13 cellular contexts compared by ENCODE assay signal in the genomic region with DNA sequence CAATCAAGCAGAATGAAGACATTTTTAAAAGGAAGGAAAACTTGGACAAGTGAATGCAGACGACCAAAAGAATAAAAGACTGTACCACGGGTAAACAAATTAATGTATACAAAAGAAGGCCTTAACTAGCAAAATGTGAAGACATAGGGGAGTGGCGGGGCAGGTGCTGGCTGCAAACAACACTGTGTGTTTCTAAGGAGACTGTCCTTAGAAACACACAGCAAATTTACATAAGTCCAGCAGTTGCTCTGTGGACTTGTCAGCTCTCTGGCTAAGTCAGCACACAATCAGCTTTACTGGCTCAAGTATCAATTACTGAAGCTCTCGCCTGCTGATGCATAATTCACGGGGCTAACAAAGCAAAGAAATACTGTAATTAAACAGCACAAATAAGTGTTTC. TPM values are rescaled to one million over a fixed set of nuclear protein-coding genes. Genes with fewer than 3 reads are reported as not detected.
DNase-seq lines count a peak whose midpoint lies in the region; ATAC-seq and TF ChIP-seq lines count a peak whose summit lies in the region.
"Had no signal": no experiment of that assay in that cellular context is flagged by ENCODE, and none has a peak within 500 bp of the region (broad histone marks: within the 10 kb centered on the region; RNA-seq: fewer than 3 reads in every experiment).

No MANE protein-coding gene starts in this region.

- H4K20me1 ChIP-seq in neural progenitor cell (ENCODE audit: low read depth): peaks cover 67% of the 10 kb centered on the region

- H3K27ac ChIP-seq in ectodermal cell (ENCODE audit: insufficient read depth, low read depth, low read length, poor library complexity, severe bottlenecking) (peak overlapping the region; percentile 69), neural progenitor cell (peak overlapping the region; percentile 2)
- H3K27ac ChIP-seq: C4-2B, spleen had no signal

- H3K27me3 Mint-ChIP-seq in neural progenitor cell (ENCODE audit: insufficient read depth, low read depth): no peaks in the 10 kb centered on the region
- H3K27me3 Mint-ChIP-seq in activated CD4-positive, alpha-beta T cell treated with anti-CD3 and anti-CD28 coated beads, Interleukin-2, amount 10 ng/mL, durations not matched to agents 24 days and 14 days: no peaks in the 10 kb centered on the region
- H3K27me3 Mint-ChIP-seq in activated T-helper 1 cell treated with anti-CD3 and anti-CD28 coated beads, Interleukin-12 subunit alpha, Interleukin-12 subunit beta, Interleukin-2, Interleukin-4 antibody, amounts not matched to agents 30 ng/mL and 10 ng/mL and 1 ng/mL, durations not matched to agents 14 hours and 24 hours and 36 hours (ENCODE audit: insufficient read depth): no peaks in the 10 kb centered on the region

- ATAC-seq in HG03108 (IDR thresholded peaks at IDR 0.05; ENCODE audit: unreplicated experiment): no peak
- no peak for ATAC-seq in HG03457 (IDR thresholded peaks at IDR 0.05; ENCODE audit: unreplicated experiment)
- ATAC-seq: HCT116 had no signal

- TF ChIP-seq CTCF in neural progenitor cell (IDR thresholded peaks at IDR 0.05): no peak

- H3K9me3 Mint-ChIP-seq in neural progenitor cell: no peaks in the 10 kb centered on the region
- H3K9me3 Mint-ChIP-seq in activated CD4-positive, alpha-beta T cell treated with anti-CD3 and anti-CD28 coated beads, Interleukin-2, amount 10 ng/mL, durations not matched to agents 24 days and 14 days: no peaks in the 10 kb centered on the region
- H3K9me3 Mint-ChIP-seq in activated T-helper 1 cell treated with anti-CD3 and anti-CD28 coated beads, Interleukin-12 subunit alpha, Interleukin-12 subunit beta, Interleukin-2, Interleukin-4 antibody, amounts not matched to agents 30 ng/mL and 10 ng/mL and 1 ng/mL, durations not matched to agents 14 hours and 24 hours and 36 hours: no peaks in the 10 kb centered on the region

- no peaks in the 10 kb centered on the region for H3K36me3 Mint-ChIP-seq in neural progenitor cell
- H3K36me3 Mint-ChIP-seq in activated CD4-positive, alpha-beta T cell treated with anti-CD3 and anti-CD28 coated beads, Interleukin-2, amount 10 ng/mL, durations not matched to agents 24 days and 14 days (ENCODE audit: low read depth): peaks cover 7% of the 10 kb centered on the region
- peaks cover 6% of the 10 kb centered on the region for H3K36me3 Mint-ChIP-seq in activated T-helper 1 cell treated with anti-CD3 and anti-CD28 coated beads, Interleukin-12 subunit alpha, Interleukin-12 subunit beta, Interleukin-2, Interleukin-4 antibody, amounts not matched to agents 30 ng/mL and 10 ng/mL and 1 ng/mL, durations not matched to agents 14 hours and 24 hours and 36 hours (ENCODE audit: low read depth)

- WGBS in ectodermal cell, 2 experiments: 69 to 71% methylated on average over 4 to 5 of the region's 5 CpGs

- intact Hi-C loops in activated CD4-positive, alpha-beta T cell treated with anti-CD3 and anti-CD28 coated beads, Interleukin-2, amount 10 ng/mL, durations not matched to agents 24 days and 14 days (cut with micrococcal nuclease): no loop called here
- intact Hi-C loops in activated T-helper 1 cell treated with anti-CD3 and anti-CD28 coated beads, Interleukin-12 subunit alpha, Interleukin-12 subunit beta, Interleukin-2, Interleukin-4 antibody, amounts not matched to agents 30 ng/mL and 10 ng/mL and 1 ng/mL, durations not matched to agents 14 hours and 24 hours and 36 hours (cut with micrococcal nuclease): no loop called here

- H3K9me3 ChIP-seq in ectodermal cell (ENCODE audit: control insufficient read depth, low read length): no peaks in the 10 kb centered on the region
- H3K9me3 ChIP-seq in neural progenitor cell (ENCODE audit: low read depth): no peaks in the 10 kb centered on the region
- H3K9me3 ChIP-seq: spleen had no signal

- H3K4me1 ChIP-seq in ectodermal cell (ENCODE audit: control insufficient read depth, insufficient read depth, low read length) (peaks cover 8% of the 10 kb centered on the region), neural progenitor cell (peaks cover 52% of the 10 kb centered on the region)

- peak overlapping the region; percentile 65 for H3K4me2 ChIP-seq in neural progenitor cell

- no peak overlapping the region for H3K4me3 ChIP-seq in ectodermal cell (ENCODE audit: insufficient read depth, low read depth, low read length)
- H3K4me3 ChIP-seq in neural progenitor cell: no peak overlapping the region
- H3K4me3 ChIP-seq: spleen had no signal

- H3K36me3 ChIP-seq in ectodermal cell (ENCODE audit: control insufficient read depth, insufficient read depth, low read length): no peaks in the 10 kb centered on the region
- H3K36me3 ChIP-seq in neural progenitor cell: no peaks in the 10 kb centered on the region

- peak overlapping the region; percentile 43 for H3K27ac Mint-ChIP-seq in neural progenitor cell
- H3K27ac Mint-ChIP-seq in activated CD4-positive, alpha-beta T cell treated with anti-CD3 and anti-CD28 coated beads, Interleukin-2, amount 10 ng/mL, durations not matched to agents 24 days and 14 days: no peak overlapping the region
- H3K27ac Mint-ChIP-seq in activated T-helper 1 cell treated with anti-CD3 and anti-CD28 coated beads, Interleukin-12 subunit alpha, Interleukin-12 subunit beta, Interleukin-2, Interleukin-4 antibody, amounts not matched to agents 30 ng/mL and 10 ng/mL and 1 ng/mL, durations not matched to agents 14 hours and 24 hours and 36 hours: no peak overlapping the region

- H3K4me1 Mint-ChIP-seq in neural progenitor cell: peaks cover 36% of the 10 kb centered on the region
- peaks cover 13% of the 10 kb centered on the region for H3K4me1 Mint-ChIP-seq in activated CD4-positive, alpha-beta T cell treated with anti-CD3 and anti-CD28 coated beads, Interleukin-2, amount 10 ng/mL, durations not matched to agents 24 days and 14 days
- peaks cover 10% of the 10 kb centered on the region for H3K4me1 Mint-ChIP-seq in activated T-helper 1 cell treated with anti-CD3 and anti-CD28 coated beads, Interleukin-12 subunit alpha, Interleukin-12 subunit beta, Interleukin-2, Interleukin-4 antibody, amounts not matched to agents 30 ng/mL and 10 ng/mL and 1 ng/mL, durations not matched to agents 14 hours and 24 hours and 36 hours (ENCODE audit: low read depth)

- peak overlapping the region; percentile 13 for H3K4me3 Mint-ChIP-seq in neural progenitor cell
- no peak overlapping the region for H3K4me3 Mint-ChIP-seq in activated CD4-positive, alpha-beta T cell treated with anti-CD3 and anti-CD28 coated beads, Interleukin-2, amount 10 ng/mL, durations not matched to agents 24 days and 14 days
- no peak overlapping the region for H3K4me3 Mint-ChIP-seq in activated T-helper 1 cell treated with anti-CD3 and anti-CD28 coated beads, Interleukin-12 subunit alpha, Interleukin-12 subunit beta, Interleukin-2, Interleukin-4 antibody, amounts not matched to agents 30 ng/mL and 10 ng/mL and 1 ng/mL, durations not matched to agents 14 hours and 24 hours and 36 hours

- DNase-seq in HuH-7.5 (ENCODE audit: low spot score) (peak; percentile 21), NCI-H2227 treated with DMSO at 0.1 percent for 48 hours (lab: John Stamatoyannopoulos, UW) (peak; percentile 26), neural progenitor cell (ENCODE audit: low spot score) (peak; percentile 79)
- no peak for DNase-seq in activated CD4-positive, alpha-beta T cell treated with anti-CD3 and anti-CD28 coated beads, Interleukin-2, amount 10 ng/mL, durations not matched to agents 24 days and 14 days
- DNase-seq in activated T-helper 1 cell treated with anti-CD3 and anti-CD28 coated beads, Interleukin-12 subunit alpha, Interleukin-12 subunit beta, Interleukin-2, Interleukin-4 antibody, amounts not matched to agents 30 ng/mL and 10 ng/mL and 1 ng/mL, durations not matched to agents 14 hours and 24 hours and 36 hours (ENCODE audit: low spot score): no peak
- DNase-seq: effector CD8-positive, alpha-beta T cell; Karpas-422; spleen had no signal

- H3K9ac ChIP-seq in neural progenitor cell: no peak overlapping the region

- H2AFZ ChIP-seq in neural progenitor cell (replicated peaks): no peak overlapping the region

- H3K27me3 ChIP-seq in ectodermal cell (ENCODE audit: control insufficient read depth, insufficient read depth, low read length, poor library complexity, severe bottlenecking) (no peaks in the 10 kb centered on the region), neural progenitor cell (no peaks in the 10 kb centered on the region)
- H3K27me3 ChIP-seq: spleen had no signal

- H3K79me2 ChIP-seq in neural progenitor cell (ENCODE audit: low read depth): peaks cover 97% of the 10 kb centered on the region

- peaks cover 57% of the 10 kb centered on the region for H3F3A ChIP-seq in neural progenitor cell (ENCODE audit: low read depth)

RNA-seq across cellular contexts. Expression of a gene that starts 24.8 kb away (rescaled TPM):
- polyA plus RNA-seq in ectodermal cell (2013, experiment 1 of 4): 38.3 TPM
- polyA plus RNA-seq in ectodermal cell (2013, experiment 2 of 4): 44.8 TPM
- polyA plus RNA-seq in ectodermal cell (2013, experiment 3 of 4): 38.3 TPM
- 41.4 TPM for polyA plus RNA-seq in ectodermal cell (2013, experiment 4 of 4)
- total RNA-seq in neural progenitor cell (ENCODE audit: low replicate concordance): 84.7 and 85.3 TPM in 2 replicates
- total RNA-seq in activated CD4-positive, alpha-beta T cell treated with anti-CD3 and anti-CD28 coated beads, Interleukin-2, amount 10 ng/mL, durations not matched to agents 24 days and 14 days: 94.7 and 104 TPM in 2 replicates
- total RNA-seq in activated T-helper 1 cell treated with anti-CD3 and anti-CD28 coated beads, Interleukin-12 subunit alpha, Interleukin-12 subunit beta, Interleukin-2, Interleukin-4 antibody, amounts not matched to agents 30 ng/mL and 10 ng/mL and 1 ng/mL, durations not matched to agents 14 hours and 24 hours and 36 hours: 101 TPM in 2 replicates

Comparison
In these comparisons a context has a peak if more than half of its experiments do, and no peak if none do; other contexts are left out.
1. DNase-seq: peak in HuH-7.5 (single experiment), NCI-H2227 treated with DMSO at 0.1 percent for 48 hours (single experiment) and neural progenitor cell (single experiment); none in activated CD4-positive, alpha-beta T cell treated with anti-CD3 and anti-CD28 coated beads, Interleukin-2, amount 10 ng/mL, durations not matched to agents 24 days and 14 days (single experiment) and activated T-helper 1 cell treated with anti-CD3 and anti-CD28 coated beads, Interleukin-12 subunit alpha, Interleukin-12 subunit beta, Interleukin-2, Interleukin-4 antibody, amounts not matched to agents 30 ng/mL and 10 ng/mL and 1 ng/mL, durations not matched to agents 14 hours and 24 hours and 36 hours (single experiment).